In genomic region chr5:132474881-132475511, GRCh38 we compare ENCODE assay signal across 9 cellular contexts. TPM values are rescaled to one million over a fixed set of nuclear protein-coding genes. Genes with fewer than 3 reads are reported as not detected.
DNase-seq lines count a peak whose midpoint lies in the region; ATAC-seq lines count a peak whose summit lies in the region.
"Had no signal": no experiment of that assay in that cellular context is flagged by ENCODE, and none has a peak within 500 bp of the region (broad histone marks: within the 10 kb centered on the region; RNA-seq: fewer than 3 reads in every experiment).

No MANE protein-coding gene starts in this region.

- no peaks in the 10 kb centered on the region for H3K36me3 Mint-ChIP-seq in activated T-helper 17 cell treated with anti-CD3 and anti-CD28 coated beads, Interleukin-2, amount 50 U/mL, for 72 hours (ENCODE audit: low read depth)
- H3K36me3 Mint-ChIP-seq in stimulated activated naive B cell treated with anti-CD40 and anti-IgM and Interleukin-4, amounts not matched to agents 10 μg/mL and 1 μg/mL and 100 μg/mL, for 72 hours: peaks cover 0 to 6% of the 10 kb centered on the region in 2 donors

- peak overlapping the region; percentile 25 for H3K27ac ChIP-seq in layer of hippocampus (ENCODE audit: low read depth, low read length)
- H3K27ac ChIP-seq: parathyroid adenoma had no signal

- peak overlapping the region; percentile 88 for H3K27ac Mint-ChIP-seq in activated T-helper 17 cell treated with anti-CD3 and anti-CD28 coated beads, Interleukin-2, amount 50 U/mL, for 72 hours
- H3K27ac Mint-ChIP-seq in stimulated activated naive B cell treated with anti-CD40 and anti-IgM and Interleukin-4, amounts not matched to agents 10 μg/mL and 1 μg/mL and 100 μg/mL, for 72 hours: peak overlapping the region; percentile 57

- H3K4me1 Mint-ChIP-seq in activated T-helper 17 cell treated with anti-CD3 and anti-CD28 coated beads, Interleukin-2, amount 50 U/mL, for 72 hours: peaks cover 49% of the 10 kb centered on the region
- H3K4me1 Mint-ChIP-seq in stimulated activated naive B cell treated with anti-CD40 and anti-IgM and Interleukin-4, amounts not matched to agents 10 μg/mL and 1 μg/mL and 100 μg/mL, for 72 hours: peaks cover 53 to 73% of the 10 kb centered on the region in 2 donors

- DNase-seq in NCI-H69 (lab: John Stamatoyannopoulos, UW) (peak; percentile 50), RPMI8226 (no peak), cerebellar nuclear complex (lab: John Stamatoyannopoulos, UW) (no peak)
- no peak for DNase-seq in stimulated activated naive B cell treated with anti-CD40 and anti-IgM and Interleukin-4, amounts not matched to agents 10 μg/mL and 1 μg/mL and 100 μg/mL, for 72 hours
- DNase-seq: PC-3 had no signal

- peak overlapping the region; percentile 3 for H3K4me3 Mint-ChIP-seq in activated T-helper 17 cell treated with anti-CD3 and anti-CD28 coated beads, Interleukin-2, amount 50 U/mL, for 72 hours
- no peak overlapping the region for H3K4me3 Mint-ChIP-seq in stimulated activated naive B cell treated with anti-CD40 and anti-IgM and Interleukin-4, amounts not matched to agents 10 μg/mL and 1 μg/mL and 100 μg/mL, for 72 hours

- H3K27me3 Mint-ChIP-seq in activated T-helper 17 cell treated with anti-CD3 and anti-CD28 coated beads, Interleukin-2, amount 50 U/mL, for 72 hours: no peaks in the 10 kb centered on the region
- H3K27me3 Mint-ChIP-seq in stimulated activated naive B cell treated with anti-CD40 and anti-IgM and Interleukin-4, amounts not matched to agents 10 μg/mL and 1 μg/mL and 100 μg/mL, for 72 hours: no peaks in the 10 kb centered on the region

- no peak for ATAC-seq in activated T-helper 17 cell treated with anti-CD3 and anti-CD28 coated beads, Interleukin-2, amount 50 U/mL, for 72 hours (replicated peaks)
- no peak for ATAC-seq in stimulated activated naive B cell treated with anti-CD40 and anti-IgM and Interleukin-4, amounts not matched to agents 10 μg/mL and 1 μg/mL and 100 μg/mL, for 72 hours (replicated peaks)
- ATAC-seq in HG03135 (IDR thresholded peaks at IDR 0.05; ENCODE audit: unreplicated experiment): no peak
- ATAC-seq: PC-3 had no signal

- no peaks in the 10 kb centered on the region for H3K9me3 Mint-ChIP-seq in activated T-helper 17 cell treated with anti-CD3 and anti-CD28 coated beads, Interleukin-2, amount 50 U/mL, for 72 hours
- no peaks in the 10 kb centered on the region for H3K9me3 Mint-ChIP-seq in stimulated activated naive B cell treated with anti-CD40 and anti-IgM and Interleukin-4, amounts not matched to agents 10 μg/mL and 1 μg/mL and 100 μg/mL, for 72 hours

- no peaks in the 10 kb centered on the region for H3K27me3 ChIP-seq in layer of hippocampus (ENCODE audit: control insufficient read depth, insufficient read depth, low read length)

RNA-seq across cellular contexts. Expression of gene IRF1, which starts 15.6 kb away (rescaled TPM):
- 100 to 1,000 TPM; 125 to 174 TPM for total RNA-seq in activated T-helper 17 cell treated with anti-CD3 and anti-CD28 coated beads, Interleukin-2, amount 50 U/mL, for 72 hours
